In the genomic region with DNA sequence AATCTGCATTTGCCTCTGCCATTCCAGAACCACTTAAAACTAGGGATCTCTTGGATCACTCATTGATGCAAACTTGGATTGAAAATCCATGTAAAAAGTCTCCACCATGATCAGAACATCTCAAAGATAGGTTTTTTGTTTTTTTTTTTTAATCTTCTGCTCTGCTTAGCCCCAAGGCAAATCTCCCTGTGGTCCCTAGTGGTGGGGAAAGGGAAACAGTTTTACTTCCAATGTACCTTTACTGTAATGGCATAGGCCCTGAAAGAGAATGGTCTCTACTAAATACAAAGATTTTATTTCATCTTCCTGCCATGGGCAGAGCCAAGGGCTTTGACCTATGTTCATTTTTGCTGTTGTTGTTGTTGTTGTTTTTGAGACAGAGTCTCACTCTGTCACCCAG, we compare ENCODE assay signal across 18 cellular contexts.
"Had no signal": no experiment of that assay in that cellular context is flagged by ENCODE, and none has a peak within 500 bp of the region (broad histone marks: within the 10 kb centered on the region; RNA-seq: fewer than 3 reads in every experiment).

No MANE protein-coding gene starts in this region.

- H3K9me3 ChIP-seq: right atrium auricular region, tibial artery, uterus had no signal

- H3K4me1 ChIP-seq: right atrium auricular region, tibial artery, uterus had no signal

- FAIRE-seq: keratinocyte had no signal

- H3K27ac Mint-ChIP-seq: effector memory CD8-positive, alpha-beta T cell; naive thymus-derived CD8-positive, alpha-beta T cell; stimulated activated naive B cell treated with anti-CD40 and anti-IgM and Interleukin-4, amounts not matched to agents 10 μg/mL and 1 μg/mL and 100 μg/mL, for 72 hours; T-helper 2 cell treated with Interferon-gamma antibody and Interleukin-4, amounts not matched to agents 5 μg/mL and 100 μg/mL, for 36 hours had no signal

- ATAC-seq: activated CD4-positive, CD25-positive, alpha-beta regulatory T cell treated with anti-CD3 and anti-CD28 coated beads, Interleukin-2, amount 50 U/mL, for 24 hours; effector memory CD8-positive, alpha-beta T cell; left lobe of liver; naive thymus-derived CD8-positive, alpha-beta T cell; stimulated activated naive B cell treated with anti-CD40 and anti-IgM and Interleukin-4, amounts not matched to agents 10 μg/mL and 1 μg/mL and 100 μg/mL, for 72 hours had no signal

- H3K27me3 ChIP-seq: right atrium auricular region, tibial artery, uterus had no signal

- H3K36me3 ChIP-seq: right atrium auricular region, uterus had no signal

- H3K27ac ChIP-seq: right atrium auricular region, skin epidermis, tibial artery, uterus had no signal

- H3K4me3 ChIP-seq: right atrium auricular region, skin epidermis, tibial artery, uterus had no signal

- H3K4me1 Mint-ChIP-seq: stimulated activated naive B cell treated with anti-CD40 and anti-IgM and Interleukin-4, amounts not matched to agents 10 μg/mL and 1 μg/mL and 100 μg/mL, for 72 hours had no signal

- H3K4me3 Mint-ChIP-seq: effector memory CD8-positive, alpha-beta T cell; naive thymus-derived CD8-positive, alpha-beta T cell; stimulated activated naive B cell treated with anti-CD40 and anti-IgM and Interleukin-4, amounts not matched to agents 10 μg/mL and 1 μg/mL and 100 μg/mL, for 72 hours; T-helper 2 cell treated with Interferon-gamma antibody and Interleukin-4, amounts not matched to agents 5 μg/mL and 100 μg/mL, for 36 hours had no signal

- H3K27me3 Mint-ChIP-seq: effector memory CD8-positive, alpha-beta T cell; naive thymus-derived CD8-positive, alpha-beta T cell; stimulated activated naive B cell treated with anti-CD40 and anti-IgM and Interleukin-4, amounts not matched to agents 10 μg/mL and 1 μg/mL and 100 μg/mL, for 72 hours had no signal

- DNase-seq: activated CD4-positive, alpha-beta T cell treated with anti-CD3 and anti-CD28 coated beads, Interleukin-2, amount 50 U/mL, for 1 hour; activated CD8-positive, alpha-beta memory T cell treated with anti-CD3 and anti-CD28 coated beads for 24 hours; activated naive CD4-positive, alpha-beta T cell treated with Interleukin-2 at 50 U/mL for 16 hours; aorta; effector memory CD8-positive, alpha-beta T cell; erythroblast; naive thymus-derived CD8-positive, alpha-beta T cell; stimulated activated CD4-positive, alpha-beta T cell treated with anti-CD3 and anti-CD28 coated beads, Interleukin-15, amount 100 ng/mL, for 24 hours; stimulated activated CD4-positive, alpha-beta T cell treated with anti-CD3 and anti-CD28 coated beads, Interleukin-4, amount 100 ng/mL, for 1 hour; stimulated activated naive B cell treated with anti-CD40 and anti-IgM and Interleukin-4, amounts not matched to agents 10 μg/mL and 1 μg/mL and 100 μg/mL, for 72 hours; tibial artery; uterus had no signal

- H3K9me3 Mint-ChIP-seq: effector memory CD8-positive, alpha-beta T cell; stimulated activated naive B cell treated with anti-CD40 and anti-IgM and Interleukin-4, amounts not matched to agents 10 μg/mL and 1 μg/mL and 100 μg/mL, for 72 hours; T-helper 2 cell treated with Interferon-gamma antibody and Interleukin-4, amounts not matched to agents 5 μg/mL and 100 μg/mL, for 36 hours had no signal
